In genomic region chr6:160028487-160029275, GRCh38 we compare ENCODE assay signal across 8 cellular contexts. TPM values are rescaled to one million over a fixed set of nuclear protein-coding genes. Genes with fewer than 3 reads are reported as not detected.
DNase-seq lines count a peak whose midpoint lies in the region; ATAC-seq and TF ChIP-seq lines count a peak whose summit lies in the region.

No MANE protein-coding gene starts in this region.

- no peaks in the 10 kb centered on the region for H3K9me3 ChIP-seq in psoas muscle
- no peaks in the 10 kb centered on the region for H3K9me3 ChIP-seq in neuronal stem cell (replicated peaks in 1 of 2; ENCODE audit: control insufficient read depth in 2 of 2, insufficient read depth in 1 of 2, low read depth in 1 of 2, low read length in 2 of 2)

- no peak overlapping the region for H3K4ac ChIP-seq in neuronal stem cell (ENCODE audit: low read length)

- H2BK15ac ChIP-seq in neuronal stem cell (ENCODE audit: low read length): no peak overlapping the region

- H2BK120ac ChIP-seq in neuronal stem cell (ENCODE audit: low read depth, low read length): no peak overlapping the region

- DNase-seq in activated CD4-positive, alpha-beta T cell treated with anti-CD3 and anti-CD28 coated beads, Interleukin-2, amount 10 ng/mL, durations not matched to agents 24 days and 14 days: peak; percentile 77
- DNase-seq in activated CD4-positive, alpha-beta T cell treated with anti-CD3 and anti-CD28 coated beads, Interleukin-2, amount 50 U/mL, for 1 hour: no peak
- no peak for DNase-seq in psoas muscle
- no peak for DNase-seq in NCI-H1694 treated with DMSO at 0.1 percent for 48 hours (lab: John Stamatoyannopoulos, UW)
- DNase-seq in neuronal stem cell (ENCODE audit: low spot score): no peak
- DNase-seq in NCI-H2171 (lab: John Stamatoyannopoulos, UW): no peak

- H3K36me3 ChIP-seq in psoas muscle (ENCODE audit: insufficient read depth in 1 of 2, low read depth in 1 of 2) (peaks cover 3 to 58% of the 10 kb centered on the region in 2 donors), neuronal stem cell (replicated peaks in 1 of 2; ENCODE audit: control insufficient read depth in 2 of 2, insufficient read depth in 2 of 2, low read length in 2 of 2) (peaks cover 31 to 99% of the 10 kb centered on the region in 2 donors)

- H3K27ac ChIP-seq in psoas muscle: peak overlapping the region; percentile 80
- no peak overlapping the region for H3K27ac ChIP-seq in neuronal stem cell (replicated peaks; ENCODE audit: low read length)

- H3K23ac ChIP-seq in neuronal stem cell (ENCODE audit: low read depth, low read length, poor library complexity): no peak overlapping the region

- no peak overlapping the region for H3K9ac ChIP-seq in neuronal stem cell (ENCODE audit: low read depth, low read length, poor library complexity)

- no peak overlapping the region for H3K18ac ChIP-seq in neuronal stem cell (ENCODE audit: low read length)

- H2BK12ac ChIP-seq in neuronal stem cell (ENCODE audit: low read length): no peak overlapping the region

- H3K27me3 Mint-ChIP-seq in activated CD4-positive, alpha-beta T cell treated with anti-CD3 and anti-CD28 coated beads, Interleukin-2, amount 10 ng/mL, durations not matched to agents 24 days and 14 days: no peaks in the 10 kb centered on the region
- no peaks in the 10 kb centered on the region for H3K27me3 Mint-ChIP-seq in brain

- TF ChIP-seq CTCF in brain (conservative IDR thresholded peaks at IDR 0.05): no peak
- no peak for TF ChIP-seq CTCF in psoas muscle (IDR thresholded peaks at IDR 0.05)

- H2AK5ac ChIP-seq in neuronal stem cell (ENCODE audit: low read depth, low read length): no peak overlapping the region

- intact Hi-C loops in activated CD4-positive, alpha-beta T cell treated with anti-CD3 and anti-CD28 coated beads, Interleukin-2, amount 10 ng/mL, durations not matched to agents 24 days and 14 days (cut with micrococcal nuclease): no loop called here
- intact Hi-C loops in psoas muscle (cut with DNase I): loop anchor here in 1 of 2 donors (5.0 kb wide), 1 partner anchor 46 kb away; no protein-coding TSS in a partner anchor

- peaks cover 2% of the 10 kb centered on the region for H3K79me1 ChIP-seq in neuronal stem cell (ENCODE audit: low read depth, low read length)

- ATAC-seq in HG03342 (IDR thresholded peaks at IDR 0.05; ENCODE audit: unreplicated experiment) (peak; percentile 69), psoas muscle (no peak)

- no peak overlapping the region for H3K4me2 ChIP-seq in neuronal stem cell (ENCODE audit: insufficient read depth, low read length, poor library complexity, severe bottlenecking)

- no peaks in the 10 kb centered on the region for H3K9me3 Mint-ChIP-seq in activated CD4-positive, alpha-beta T cell treated with anti-CD3 and anti-CD28 coated beads, Interleukin-2, amount 10 ng/mL, durations not matched to agents 24 days and 14 days
- H3K9me3 Mint-ChIP-seq in brain: no peaks in the 10 kb centered on the region

- H4K8ac ChIP-seq in neuronal stem cell (ENCODE audit: low read depth, low read length): no peak overlapping the region

- peaks cover 62% of the 10 kb centered on the region for H3K36me3 Mint-ChIP-seq in activated CD4-positive, alpha-beta T cell treated with anti-CD3 and anti-CD28 coated beads, Interleukin-2, amount 10 ng/mL, durations not matched to agents 24 days and 14 days (ENCODE audit: low read depth)
- H3K36me3 Mint-ChIP-seq in brain: peaks cover 49% of the 10 kb centered on the region

- no peak overlapping the region for H4K91ac ChIP-seq in neuronal stem cell (ENCODE audit: low read depth, low read length, poor library complexity)

- no peak overlapping the region for H3K4me3 Mint-ChIP-seq in activated CD4-positive, alpha-beta T cell treated with anti-CD3 and anti-CD28 coated beads, Interleukin-2, amount 10 ng/mL, durations not matched to agents 24 days and 14 days
- H3K4me3 Mint-ChIP-seq in brain: peak overlapping the region in 1 of 5 experiments; percentile 51

- H3K27ac Mint-ChIP-seq in activated CD4-positive, alpha-beta T cell treated with anti-CD3 and anti-CD28 coated beads, Interleukin-2, amount 10 ng/mL, durations not matched to agents 24 days and 14 days: peak overlapping the region; percentile 83
- peak overlapping the region; percentile 26 to 95 (median 73) for H3K27ac Mint-ChIP-seq in brain

- H3K14ac ChIP-seq in neuronal stem cell (ENCODE audit: low read length): no peak overlapping the region

- peaks cover 20% of the 10 kb centered on the region for H3K4me1 Mint-ChIP-seq in activated CD4-positive, alpha-beta T cell treated with anti-CD3 and anti-CD28 coated beads, Interleukin-2, amount 10 ng/mL, durations not matched to agents 24 days and 14 days
- peaks cover 39% of the 10 kb centered on the region for H3K4me1 Mint-ChIP-seq in brain

- H3K4me1 ChIP-seq in psoas muscle (peaks cover 56% of the 10 kb centered on the region), neuronal stem cell (ENCODE audit: control insufficient read depth in 2 of 2, insufficient read depth in 1 of 2, low read depth in 1 of 2, low read length in 2 of 2) (peaks cover 8 to 10% of the 10 kb centered on the region in 2 donors)

- no peaks in the 10 kb centered on the region for H3K27me3 ChIP-seq in psoas muscle (ENCODE audit: insufficient read depth in 3 of 3, low read length in 2 of 3)
- H3K27me3 ChIP-seq in neuronal stem cell (ENCODE audit: control insufficient read depth in 3 of 3, insufficient read depth in 3 of 3, low read depth in 1 of 3, low read length in 3 of 3): no peaks in the 10 kb centered on the region

- H2BK5ac ChIP-seq in neuronal stem cell (ENCODE audit: low read length): no peak overlapping the region

- no peak overlapping the region for H2AFZ ChIP-seq in neuronal stem cell (ENCODE audit: low read length)

- H3K4me3 ChIP-seq in psoas muscle (no peak overlapping the region), neuronal stem cell (ENCODE audit: low read length in 2 of 2) (no peak overlapping the region)

- 87 to 91% (median 87%) methylated on average over 8 of the region's 8 CpGs for WGBS in psoas muscle, 3 donors
- WGBS in neuronal stem cell (ENCODE audit: extremely low coverage in 2 of 2, insufficient read length in 2 of 2, insufficient replicate concordance in 1 of 2), 2 donors: no CpG with 5 or more reads among the region's 8 CpGs

RNA-seq across cellular contexts. Expression of gene IGF2R, which starts 59.8 kb away (rescaled TPM):
- total RNA-seq in activated CD4-positive, alpha-beta T cell treated with anti-CD3 and anti-CD28 coated beads, Interleukin-2, amount 10 ng/mL, durations not matched to agents 24 days and 14 days: 75.1 and 77.9 TPM in 2 replicates
- polyA plus RNA-seq in brain (ENCODE audit: insufficient read depth, low read depth, low replicate concordance) (29.2 TPM), psoas muscle (10 to 100 TPM; 40.1 to 91.0 (median 48.4) TPM)
- total RNA-seq in psoas muscle: 100 to 1,000 TPM; 113 to 167 (median 157) TPM
- 14.0 TPM for polyA plus RNA-seq in neuronal stem cell (2013, experiment 1 of 2)
- polyA plus RNA-seq in neuronal stem cell (2013, experiment 2 of 2): 13.5 TPM
